In genomic region chr4:21896767-21897166, GRCh38 we compare ENCODE assay signal across 11 cellular contexts. TPM values are rescaled to one million over a fixed set of nuclear protein-coding genes. Genes with fewer than 3 reads are reported as not detected.
"Had no signal": no experiment of that assay in that cellular context is flagged by ENCODE, and none has a peak within 500 bp of the region (broad histone marks: within the 10 kb centered on the region; RNA-seq: fewer than 3 reads in every experiment).

No MANE protein-coding gene starts in this region.

- H3K9me3 ChIP-seq: HAP-1 had no signal

- H2AFZ ChIP-seq: GM23248, GM23338 had no signal

- H3K4me3 ChIP-seq: GM23248, GM23338, HAP-1 had no signal

- H3K4me2 ChIP-seq: GM23338 had no signal

- H3K36me3 ChIP-seq: HAP-1 had no signal

- H3K4me1 ChIP-seq: HAP-1 had no signal

- H3K4me3 Mint-ChIP-seq: GM23338, H9, HFFc6 had no signal

- H3K27ac Mint-ChIP-seq: GM23338, H9, HFFc6 had no signal

- DNase-seq: GM23248, GOT3, H7, H9, HCEC 1CT, HFFc6 had no signal

- ATAC-seq: GM23338, HCT116 had no signal

- H3K4me1 Mint-ChIP-seq: H9 had no signal

- H3K27ac ChIP-seq: GM23248 had no signal

RNA-seq across cellular contexts. Expression of gene KCNIP4, which starts 51.8 kb away (rescaled TPM):
- total RNA-seq: GM23248, H1, H4, H7, H9, HFFc6 had no signal
